In genomic region chr6:122792796-122793195, GRCh38 we compare ENCODE assay signal across 1 cellular context.
TF ChIP-seq lines count a peak whose summit lies in the region.

No MANE protein-coding gene starts in this region.

TF ChIP-seq in IMR-90, 13 proteins besides CTCF, POLR2A, EP300 and RAD21:
- no peak for TF ChIP-seq MAZ (IDR thresholded peaks at IDR 0.05; ENCODE audit: borderline replicate concordance, low read depth, low read length)
- TF ChIP-seq ELK1 (IDR thresholded peaks at IDR 0.05; ENCODE audit: borderline replicate concordance, low read depth, low read length) = no peak
- TF ChIP-seq MXI1 (IDR thresholded peaks at IDR 0.05; ENCODE audit: borderline replicate concordance, low read depth, low read length) = no peak
- no peak for TF ChIP-seq USF2 (IDR thresholded peaks at IDR 0.05; ENCODE audit: low read depth, low read length)
- TF ChIP-seq FOS (IDR thresholded peaks at IDR 0.05; ENCODE audit: low read depth, low read length) = no peak
- no peak for TF ChIP-seq BHLHE40 (IDR thresholded peaks at IDR 0.05; ENCODE audit: low read depth, low read length)
- TF ChIP-seq SMC3 (IDR thresholded peaks at IDR 0.05; ENCODE audit: low read depth, low read length) = no peak
- TF ChIP-seq RCOR1 (IDR thresholded peaks at IDR 0.05; ENCODE audit: insufficient replicate concordance, low read length) = no peak
- TF ChIP-seq CEBPB (IDR thresholded peaks at IDR 0.05; ENCODE audit: low read depth, low read length) = no peak
- no peak for TF ChIP-seq MAFK (IDR thresholded peaks at IDR 0.05; ENCODE audit: low read depth, low read length)
- TF ChIP-seq NFE2L2 (IDR thresholded peaks at IDR 0.05; ENCODE audit: low read depth, low read length) = no peak
- no peak for TF ChIP-seq CHD1 (IDR thresholded peaks at IDR 0.05; ENCODE audit: low read depth, low read length)
- no peak for TF ChIP-seq RFX5 (IDR thresholded peaks at IDR 0.05; ENCODE audit: low read depth, low read length)
